In genomic region chr12:15276088-15276698, GRCh38 we compare ENCODE assay signal across 8 cellular contexts. TPM values are rescaled to one million over a fixed set of nuclear protein-coding genes. Genes with fewer than 3 reads are reported as not detected.
DNase-seq lines count a peak whose midpoint lies in the region; ATAC-seq and TF ChIP-seq lines count a peak whose summit lies in the region.

No MANE protein-coding gene starts in this region.

- H3K4me3 ChIP-seq in mesendoderm (ENCODE audit: low read length), result no peak overlapping the region

- H3K56ac ChIP-seq in mesendoderm (ENCODE audit: low read length), result no peak overlapping the region

- DNase-seq in AG08396 (ENCODE audit: low spot score), result peak; percentile 43
- peak; percentile 10 for DNase-seq in NCI-H226
- DNase-seq in dermis blood vessel endothelial cell, result peak; percentile 73
- DNase-seq in mesendoderm, result peak; percentile 57
- DNase-seq in GDM1 (lab: John Stamatoyannopoulos, UW), result no peak

- no peaks in the 10 kb centered on the region for H3K79me2 ChIP-seq in mesendoderm (ENCODE audit: control insufficient read depth, insufficient read depth, low read length)

- H3K23ac ChIP-seq in mesendoderm (ENCODE audit: low read length), result no peak overlapping the region

- no peak overlapping the region for H3K4me2 ChIP-seq in mesendoderm (ENCODE audit: low read length)

- H3K9ac ChIP-seq in mesendoderm (ENCODE audit: low read length), result no peak overlapping the region

- H3K18ac ChIP-seq in mesendoderm (ENCODE audit: low read length), result no peak overlapping the region

- TF ChIP-seq CTCF in GM12874 (IDR thresholded peaks at IDR 0.05; ENCODE audit: insufficient read depth, low read depth, low read length), result peak; percentile 46; the same call in 1 of the 2 replicates

- no peak overlapping the region for H2BK5ac ChIP-seq in mesendoderm (ENCODE audit: low read length)

- no peak overlapping the region for H3K4ac ChIP-seq in mesendoderm (ENCODE audit: low read depth, low read length)

- H3K27ac ChIP-seq in mesendoderm (ENCODE audit: low read depth, low read length), result no peak overlapping the region

- H3K4me1 ChIP-seq in mesendoderm (ENCODE audit: control insufficient read depth, low read depth, low read length), result no peaks in the 10 kb centered on the region

- peak overlapping the region; percentile 93 for H4K8ac ChIP-seq in mesendoderm (ENCODE audit: low read depth, low read length)

- H4K5ac ChIP-seq in mesendoderm (ENCODE audit: low read length), result no peak overlapping the region

- H2AK5ac ChIP-seq in mesendoderm (ENCODE audit: low read length), result no peak overlapping the region

- H3K36me3 ChIP-seq in mesendoderm (ENCODE audit: control insufficient read depth, insufficient read depth, low read length), result no peaks in the 10 kb centered on the region

- ATAC-seq in GM21360 (IDR thresholded peaks at IDR 0.05; ENCODE audit: unreplicated experiment) (no peak), GM18907 (IDR thresholded peaks at IDR 0.05; ENCODE audit: unreplicated experiment) (no peak)

- WGBS in mesendoderm (ENCODE audit: extremely low coverage, insufficient coverage, low lambda C conversion rate), result no CpG with 5 or more reads among the region's 8 CpGs

- no peak overlapping the region for H2BK120ac ChIP-seq in mesendoderm (ENCODE audit: low read depth, low read length)

- no peaks in the 10 kb centered on the region for H3K79me1 ChIP-seq in mesendoderm (ENCODE audit: low read length)

- no peak overlapping the region for H2BK15ac ChIP-seq in mesendoderm (replicated peaks; ENCODE audit: low read depth)

- H3K27me3 ChIP-seq in mesendoderm (ENCODE audit: insufficient read depth, low read length, poor library complexity), result no peaks in the 10 kb centered on the region

RNA-seq across cellular contexts. Expression of gene PTPRO, which starts 46.1 kb away (rescaled TPM):
- total RNA-seq in dermis blood vessel endothelial cell, result not detected in 2 replicates
- 0.73 TPM for polyA plus RNA-seq in mesendoderm (2013, experiment 1 of 2)
- 0.59 TPM for polyA plus RNA-seq in mesendoderm (2013, experiment 2 of 2)

RNA-seq across cellular contexts. Expression of gene RERG, which starts 55.0 kb away (rescaled TPM):
- under 0.01 TPM in 1 of 2 replicates, not detected in the other for total RNA-seq in dermis blood vessel endothelial cell
- 0.98 TPM for polyA plus RNA-seq in mesendoderm (2013, experiment 1 of 2)
- polyA plus RNA-seq in mesendoderm (2013, experiment 2 of 2), result 0.91 TPM
